ENCODE assay signal across 9 cellular contexts in the genomic region with DNA sequence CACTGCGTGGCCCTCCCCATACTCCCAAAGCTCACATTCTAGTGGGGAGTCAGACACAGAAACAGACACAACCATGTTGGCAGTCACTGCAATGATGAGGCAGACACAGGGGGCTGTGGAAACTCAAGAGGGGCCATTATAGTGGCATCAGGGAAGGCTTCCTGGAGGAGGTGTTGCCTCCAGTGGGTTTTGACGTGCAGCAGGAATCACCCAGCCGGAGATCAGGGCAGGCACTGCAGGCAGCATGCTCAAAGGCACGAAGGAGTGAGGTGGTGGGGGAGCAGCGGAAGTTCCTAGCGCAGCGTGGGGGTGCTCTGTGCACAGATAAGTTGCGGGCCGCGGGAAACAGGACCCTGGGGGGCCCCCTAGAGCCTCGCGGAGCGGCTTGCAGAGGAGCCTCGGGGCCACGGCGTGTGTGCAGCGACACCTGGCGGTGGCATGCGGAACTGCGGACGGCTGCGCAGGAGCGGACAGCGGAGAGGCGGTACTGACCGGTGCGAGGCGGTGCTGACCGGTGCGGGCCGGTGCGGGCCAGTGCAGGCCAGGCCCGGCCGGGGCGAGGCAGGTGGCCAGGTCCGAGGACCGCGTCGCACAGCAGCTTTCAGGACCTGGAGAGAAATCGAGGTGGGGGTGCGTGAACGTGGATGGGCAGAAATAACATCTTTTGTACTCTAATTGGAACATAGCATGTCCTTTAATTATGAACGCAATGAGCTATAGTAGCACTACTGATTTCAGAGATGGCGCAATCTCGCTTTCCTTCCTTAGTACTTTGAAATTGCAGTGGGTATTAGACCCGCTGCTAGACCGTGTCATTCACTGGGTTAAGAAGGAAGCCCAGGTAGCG.
DNase-seq lines count a peak whose midpoint lies in the region; ATAC-seq and TF ChIP-seq lines count a peak whose summit lies in the region.
"Had no signal": no experiment of that assay in that cellular context is flagged by ENCODE, and none has a peak within 500 bp of the region (broad histone marks: within the 10 kb centered on the region; RNA-seq: fewer than 3 reads in every experiment).

No MANE protein-coding gene starts in this region.

- no peak overlapping the region for H2AFZ ChIP-seq in Loucy (ENCODE audit: low read length)

- no peak overlapping the region; a peak in 1 of 22 replicates for H3K9ac ChIP-seq in BLaER1 treated with 17β-estradiol and CSF1 and Interleukin-3, amounts not matched to agents 10 nM and 100 nM
- H3K9ac ChIP-seq in Loucy (ENCODE audit: low read depth, low read length, poor library complexity, severe bottlenecking): no peak overlapping the region

- peak; percentile 60 for ATAC-seq in GM19397 (IDR thresholded peaks at IDR 0.05; ENCODE audit: unreplicated experiment)

- H3K9me2 ChIP-seq in Loucy (replicated peaks; ENCODE audit: low read depth, low read length): no peaks in the 10 kb centered on the region

- peak overlapping the region in 9 of 11 experiments; percentile 4 to 78 (median 29); a peak in 13 of 22 replicates for H3K4me2 ChIP-seq in BLaER1 treated with 17β-estradiol and CSF1 and Interleukin-3, amounts not matched to agents 10 nM and 100 nM
- peak overlapping the region; percentile 27 for H3K4me2 ChIP-seq in Loucy (ENCODE audit: low read depth, low read length, poor library complexity, severe bottlenecking)

- peaks cover 0 to 8% (median 0%) of the 10 kb centered on the region in 11 experiments; a peak in 1 of 22 replicates for H4K20me1 ChIP-seq in BLaER1 treated with 17β-estradiol and CSF1 and Interleukin-3, amounts not matched to agents 10 nM and 100 nM
- no peaks in the 10 kb centered on the region for H4K20me1 ChIP-seq in Loucy (ENCODE audit: insufficient read depth, low read length, poor library complexity, severe bottlenecking)

- no peak overlapping the region for H3K4me3 ChIP-seq in BLaER1 treated with 17β-estradiol and CSF1 and Interleukin-3, amounts not matched to agents 10 nM and 100 nM
- peak overlapping the region; percentile 27 for H3K4me3 ChIP-seq in Loucy (ENCODE audit: low read length, poor library complexity, severe bottlenecking)
- H3K4me3 ChIP-seq in WI38 (ENCODE audit: low read depth, low read length): no peak overlapping the region
- H3K4me3 ChIP-seq: SK-N-MC had no signal

- H3K27me3 ChIP-seq in BLaER1 treated with 17β-estradiol and CSF1 and Interleukin-3, amounts not matched to agents 10 nM and 100 nM: peaks cover 0 to 31% (median 27%) of the 10 kb centered on the region in 11 experiments; a peak in 19 of 22 replicates
- no peaks in the 10 kb centered on the region for H3K27me3 ChIP-seq in Loucy (ENCODE audit: insufficient read depth, low read length, poor library complexity, severe bottlenecking)

- H3F3A ChIP-seq in Loucy (ENCODE audit: low read depth): no peaks in the 10 kb centered on the region

- no peaks in the 10 kb centered on the region for H3K36me3 ChIP-seq in BLaER1 treated with 17β-estradiol and CSF1 and Interleukin-3, amounts not matched to agents 10 nM and 100 nM
- H3K36me3 ChIP-seq in Loucy (ENCODE audit: insufficient read depth, low read length): no peaks in the 10 kb centered on the region

- no peaks in the 10 kb centered on the region for H3K9me3 ChIP-seq in BLaER1 treated with 17β-estradiol and CSF1 and Interleukin-3, amounts not matched to agents 10 nM and 100 nM (replicated peaks in 1 of 11)
- no peaks in the 10 kb centered on the region for H3K9me3 ChIP-seq in Loucy (ENCODE audit: insufficient read depth, low read depth, low read length)

- no peaks in the 10 kb centered on the region for H3K79me2 ChIP-seq in Loucy (ENCODE audit: insufficient read depth, low read length)

- peak; percentile 100 for TF ChIP-seq CTCF in Loucy (conservative IDR thresholded peaks at IDR 0.05; ENCODE audit: low read length)
- peak; percentile 99 for TF ChIP-seq CTCF in WI38 (IDR thresholded peaks at IDR 0.05; ENCODE audit: low read depth, low read length)

- no peak overlapping the region for H3K27ac ChIP-seq in BLaER1 treated with 17β-estradiol and CSF1 and Interleukin-3, amounts not matched to agents 10 nM and 100 nM
- H3K27ac ChIP-seq: SK-N-MC had no signal

- peaks cover 24 to 75% (median 29%) of the 10 kb centered on the region in 10 experiments for H3K4me1 ChIP-seq in BLaER1 treated with 17β-estradiol and CSF1 and Interleukin-3, amounts not matched to agents 10 nM and 100 nM
- peaks cover 11% of the 10 kb centered on the region for H3K4me1 ChIP-seq in Loucy (ENCODE audit: insufficient read depth, low read length, poor library complexity, severe bottlenecking)

- peak; percentile 27 for DNase-seq in brain pericyte (ENCODE audit: low read depth, low spot score)
- DNase-seq in iris pigment epithelial cell (ENCODE audit: low read depth): peak; percentile 66
- peak; percentile 80 for DNase-seq in stimulated activated CD4-positive, alpha-beta T cell treated with anti-CD3 and anti-CD28 coated beads, Interleukin-15, amount 100 ng/mL, for 24 hours
- no peak for DNase-seq in DMS153 (lab: John Stamatoyannopoulos, UW)
